ENCODE assay signal across 8 cellular contexts in the genomic region with DNA sequence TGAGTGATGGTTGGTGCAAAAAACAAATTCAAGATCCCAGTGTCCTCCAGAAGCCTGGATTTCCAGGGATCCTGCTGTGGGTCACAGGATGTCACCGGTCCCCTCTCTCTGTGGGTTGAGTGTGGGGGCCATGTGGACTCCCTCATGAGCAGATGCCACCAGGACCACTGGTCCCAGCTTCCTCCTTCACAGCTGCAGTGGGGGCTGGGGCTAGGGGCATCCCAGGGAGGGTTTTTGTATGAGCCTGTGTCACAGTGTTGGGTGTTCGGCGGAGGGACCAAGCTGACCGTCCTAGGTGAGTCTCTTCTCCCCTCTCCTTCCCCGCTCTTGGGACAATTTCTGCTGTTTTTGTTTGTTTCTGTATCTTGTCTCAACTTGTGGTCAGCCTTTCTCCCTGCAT. TPM values are rescaled to one million over a fixed set of nuclear protein-coding genes. Genes with fewer than 3 reads are reported as not detected.
"Had no signal": no experiment of that assay in that cellular context is flagged by ENCODE, and none has a peak within 500 bp of the region (broad histone marks: within the 10 kb centered on the region; RNA-seq: fewer than 3 reads in every experiment).

No MANE protein-coding gene starts in this region.

RNA-seq across cellular contexts. Expression of gene IGLL5, which starts 17.1 kb away (rescaled TPM):
- total RNA-seq: activated CD4-positive, alpha-beta T cell treated with anti-CD3 and anti-CD28 coated beads, Interleukin-2, amount 10 ng/mL, durations not matched to agents 24 days and 14 days; activated CD8-positive, alpha-beta memory T cell treated with anti-CD3 and anti-CD28 coated beads, Interleukin-2, amount 10 ng/mL, durations not matched to agents 7 days and 5 days; activated T-helper 1 cell treated with anti-CD3 and anti-CD28 coated beads, Interleukin-12 subunit alpha, Interleukin-12 subunit beta, Interleukin-2, Interleukin-4 antibody, amounts not matched to agents 30 ng/mL and 10 ng/mL and 1 ng/mL, durations not matched to agents 14 hours and 24 hours and 36 hours; bronchial epithelial cell; LHCN-M2; M059J; Right ventricle myocardium inferior; WTC11 had no signal
